In the genomic region with DNA sequence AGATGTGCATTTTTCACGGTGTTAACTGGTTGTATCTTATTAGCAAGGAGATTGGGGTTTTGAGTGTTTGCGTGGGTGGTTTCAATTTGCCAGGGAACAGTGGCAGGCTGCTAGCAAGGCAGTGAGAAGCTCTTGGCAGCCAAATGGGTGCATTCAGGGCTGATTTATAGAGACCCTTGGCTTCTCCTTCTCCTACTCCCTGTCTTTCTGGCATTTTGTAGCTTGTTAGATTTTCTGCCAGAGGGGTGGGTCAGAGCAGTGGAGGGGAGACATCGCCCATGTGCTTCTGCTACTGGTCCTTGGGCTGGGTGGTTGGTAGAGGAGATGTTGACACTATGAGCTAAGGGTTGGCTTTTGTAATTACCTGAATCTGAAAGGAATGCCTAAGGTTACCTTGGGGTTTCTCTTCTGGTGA, we compare ENCODE assay signal across 12 cellular contexts. TPM values are rescaled to one million over a fixed set of nuclear protein-coding genes. Genes with fewer than 3 reads are reported as not detected.
A peak's percentile ranks its signal among the peaks of the same experiment; 100 is the strongest.
DNase-seq lines count a peak whose midpoint lies in the region; ATAC-seq, FAIRE-seq and TF ChIP-seq lines count a peak whose summit lies in the region.
"Had no signal": no experiment of that assay in that cellular context is flagged by ENCODE, and none has a peak within 500 bp of the region (broad histone marks: within the 10 kb centered on the region; RNA-seq: fewer than 3 reads in every experiment).

No MANE protein-coding gene starts in this region.

- H3K27ac ChIP-seq in CD4-positive, CD25-positive, alpha-beta regulatory T cell (ENCODE audit: insufficient read depth, low read length, poor library complexity, severe bottlenecking): no peak overlapping the region
- no peak overlapping the region for H3K27ac ChIP-seq in GM12878 (ENCODE audit: control insufficient read depth, insufficient read depth)

- H3K9ac ChIP-seq in GM12878 (ENCODE audit: control insufficient read depth, insufficient read depth, low read length): no peak overlapping the region

- TF ChIP-seq CTCF in GM12878 (IDR thresholded peaks at IDR 0.05 in 2 of 3, conservative IDR thresholded peaks at IDR 0.05 in 1 of 3; ENCODE audit: control insufficient read depth in 2 of 3, extremely low read depth in 1 of 3, insufficient read depth in 1 of 3, low read depth in 3 of 3, low read length in 3 of 3): no peak

- H3K36me3 Mint-ChIP-seq in CD4-positive, CD25-positive, alpha-beta regulatory T cell: peaks cover 47% of the 10 kb centered on the region
- H3K36me3 Mint-ChIP-seq in natural killer cell treated with Interleukin-12 subunit alpha and Interleukin-12 subunit beta and Interleukin-15 and Interleukin-18, amount 100 ng/mL, for 72 hours: peaks cover 53% of the 10 kb centered on the region

- RAD21 ChIA-PET in GM12878 (lab: Charles Lee; ENCODE audit: unreplicated experiment): interaction anchor here (0.9 kb wide), 1 partner anchor 148 kb away, joined by 3 read pairs; no protein-coding TSS in a partner anchor

- intact Hi-C loops in GM12878 (cut with micrococcal nuclease; ENCODE audit: unreplicated experiment): no loop called here

- FAIRE-seq in GM12891 (lab: Jason Lieb, UNC) (no peak), GM12878 (lab: Jason Lieb, UNC) (no peak)
- FAIRE-seq: D721Med, small intestine had no signal

- CTCF ChIA-PET in GM12878 (lab: Yijun Ruan, JAX): interaction anchor here (1.5 kb wide), 1 partner anchor 291 kb away, joined by 3 read pairs; no protein-coding TSS in a partner anchor

- no peaks in the 10 kb centered on the region for H3K79me2 ChIP-seq in GM12878 (ENCODE audit: control insufficient read depth, insufficient read depth, low read length)

- H3K36me3 ChIP-seq in CD4-positive, CD25-positive, alpha-beta regulatory T cell (ENCODE audit: control insufficient read depth, insufficient read depth, low read length): peaks cover 64% of the 10 kb centered on the region
- peaks cover 10 to 29% of the 10 kb centered on the region in 2 experiments for H3K36me3 ChIP-seq in GM12878 (ENCODE audit: control insufficient read depth in 2 of 2, insufficient read depth in 2 of 2, low read length in 1 of 2)

- H3K4me2 ChIP-seq in GM12878 (ENCODE audit: control insufficient read depth, insufficient read depth): no peak overlapping the region

- peaks cover 23 to 69% (median 50%) of the 10 kb centered on the region in 4 donors for H3K4me1 Mint-ChIP-seq in CD4-positive, CD25-positive, alpha-beta regulatory T cell
- H3K4me1 Mint-ChIP-seq in natural killer cell treated with Interleukin-12 subunit alpha and Interleukin-12 subunit beta and Interleukin-15 and Interleukin-18, amount 100 ng/mL, for 72 hours (ENCODE audit: low read depth in 2 of 2): peaks cover 38 to 49% of the 10 kb centered on the region in 2 donors

- H3K4me1 ChIP-seq in CD4-positive, CD25-positive, alpha-beta regulatory T cell (ENCODE audit: control insufficient read depth, insufficient read depth, low read length, poor library complexity, severe bottlenecking): peaks cover 14% of the 10 kb centered on the region
- H3K4me1 ChIP-seq in GM12878 (ENCODE audit: control insufficient read depth, insufficient read depth, low read length): no peaks in the 10 kb centered on the region

- no peak for TF ChIP-seq EP300 in GM12878 (IDR thresholded peaks at IDR 0.05; ENCODE audit: borderline replicate concordance in 1 of 2, control insufficient read depth in 1 of 2, low read depth in 2 of 2, low read length in 2 of 2)

- in situ Hi-C loops in GM12878 (cut with MboI): no loop called here

- peak overlapping the region; percentile 43 to 87 (median 75) for H3K27ac Mint-ChIP-seq in CD4-positive, CD25-positive, alpha-beta regulatory T cell
- peak overlapping the region; percentile 53 to 96 for H3K27ac Mint-ChIP-seq in natural killer cell treated with Interleukin-12 subunit alpha and Interleukin-12 subunit beta and Interleukin-15 and Interleukin-18, amount 100 ng/mL, for 72 hours

- H3K9me3 Mint-ChIP-seq in CD4-positive, CD25-positive, alpha-beta regulatory T cell: no peaks in the 10 kb centered on the region
- no peaks in the 10 kb centered on the region for H3K9me3 Mint-ChIP-seq in natural killer cell treated with Interleukin-12 subunit alpha and Interleukin-12 subunit beta and Interleukin-15 and Interleukin-18, amount 100 ng/mL, for 72 hours

- SMC1A ChIA-PET in GM12878 (lab: Charles Lee; ENCODE audit: uncharacterized antibody, unreplicated experiment): interaction anchor here (0.6 kb wide), 1 partner anchor 1078 kb away, joined by 3 read pairs; no protein-coding TSS in a partner anchor

- no peak; the same call in 1 of the 2 replicates for TF ChIP-seq POLR2A in GM12891 (IDR thresholded peaks at IDR 0.05; ENCODE audit: low read depth, low read length)
- no peak; the same call in 1 of the 2 replicates for TF ChIP-seq POLR2A in GM12878 (IDR thresholded peaks at IDR 0.05; ENCODE audit: low read depth, low read length)

- H3K27me3 Mint-ChIP-seq in CD4-positive, CD25-positive, alpha-beta regulatory T cell: no peaks in the 10 kb centered on the region
- H3K27me3 Mint-ChIP-seq in natural killer cell treated with Interleukin-12 subunit alpha and Interleukin-12 subunit beta and Interleukin-15 and Interleukin-18, amount 100 ng/mL, for 72 hours: no peaks in the 10 kb centered on the region

- no peak overlapping the region for H3K4me3 ChIP-seq in CD4-positive, CD25-positive, alpha-beta regulatory T cell (ENCODE audit: low read depth, low read length)
- H3K4me3 ChIP-seq in GM12878: no peak overlapping the region
- H3K4me3 ChIP-seq: mucosa of descending colon had no signal

- POLR2A ChIA-PET in GM12878 (lab: Charles Lee): no interaction called here

- 84% methylated on average over 3 of the region's 3 CpGs for WGBS in GM12878 (ENCODE audit: insufficient coverage, insufficient replicate concordance, low lambda C conversion rate, missing lambda C conversion rate)

- H2AFZ ChIP-seq in GM12878 (ENCODE audit: control insufficient read depth, low read depth, low read length): no peak overlapping the region

- DNase-seq in CD4-positive, CD25-positive, alpha-beta regulatory T cell: no peak
- DNase-seq in GM12891 (ENCODE audit: insufficient read length, low spot score) (no peak), GM12878 (ENCODE audit: low read depth, low spot score) (no peak), SW480 (ENCODE audit: low spot score) (no peak)
- DNase-seq in natural killer cell treated with Interleukin-12 subunit alpha and Interleukin-12 subunit beta and Interleukin-15 and Interleukin-18, amount 100 ng/mL, for 72 hours (ENCODE audit: low spot score): no peak
- DNase-seq: activated CD4-positive, alpha-beta T cell treated with anti-CD3 and anti-CD28 coated beads, Interleukin-2, amount 50 U/mL, for 4 hours; effector CD4-positive, alpha-beta T cell; mucosa of descending colon; small intestine had no signal

- H4K20me1 ChIP-seq in GM12878 (ENCODE audit: control insufficient read depth, insufficient read depth): no peaks in the 10 kb centered on the region; the same call in 1 of the 2 replicates

- no peak for TF ChIP-seq RAD21 in GM12878 (IDR thresholded peaks at IDR 0.05; ENCODE audit: insufficient read depth, low read depth, low read length)

- no peak for ATAC-seq in CD4-positive, CD25-positive, alpha-beta regulatory T cell (ENCODE audit: low read depth in 2 of 2)
- ATAC-seq in GM12878 (peak; percentile 41), GM18498 (IDR thresholded peaks at IDR 0.05; ENCODE audit: unreplicated experiment) (no peak), GM21381 (IDR thresholded peaks at IDR 0.05; ENCODE audit: unreplicated experiment) (no peak)
- ATAC-seq in natural killer cell treated with Interleukin-12 subunit alpha and Interleukin-12 subunit beta and Interleukin-15 and Interleukin-18, amount 100 ng/mL, for 72 hours: no peak
- ATAC-seq: mucosa of descending colon had no signal

- H3K9me3 ChIP-seq in CD4-positive, CD25-positive, alpha-beta regulatory T cell (ENCODE audit: control insufficient read depth in 2 of 2, low read length in 2 of 2): no peaks in the 10 kb centered on the region
- no peaks in the 10 kb centered on the region for H3K9me3 ChIP-seq in GM12878 (replicated peaks; ENCODE audit: control insufficient read depth, insufficient read depth, low read length)
- H3K9me3 ChIP-seq: mucosa of descending colon had no signal

- BruUV-seq in GM12878 (replicated peaks; lab: Mats Ljungman, UMichigan): no TSS peak

- peak overlapping the region in 2 of 4 donors; percentile 58 to 72 for H3K4me3 Mint-ChIP-seq in CD4-positive, CD25-positive, alpha-beta regulatory T cell
- no peak overlapping the region for H3K4me3 Mint-ChIP-seq in natural killer cell treated with Interleukin-12 subunit alpha and Interleukin-12 subunit beta and Interleukin-15 and Interleukin-18, amount 100 ng/mL, for 72 hours

- H3K27me3 ChIP-seq in CD4-positive, CD25-positive, alpha-beta regulatory T cell (ENCODE audit: control insufficient read depth, insufficient read depth, low read length): no peaks in the 10 kb centered on the region
- H3K27me3 ChIP-seq in GM12878 (replicated peaks in 1 of 2; ENCODE audit: control insufficient read depth in 2 of 2, insufficient read depth in 2 of 2, low read length in 1 of 2): no peaks in the 10 kb centered on the region

TF ChIP-seq in GM12891, 5 proteins besides CTCF, POLR2A, EP300 and RAD21 (continues in another document):
- peak; percentile 46; the same call in 1 of the 2 replicates for TF ChIP-seq POLR2AphosphoS5 (IDR thresholded peaks at IDR 0.05; ENCODE audit: low read depth, low read length)

RNA-seq across cellular contexts. Expression of gene CALM1, which starts 9.6 kb away (rescaled TPM):
- 928 TPM for total RNA-seq in CD4-positive, CD25-positive, alpha-beta regulatory T cell
- 1,000 to 10,000 TPM; 2,265 to 3,181 (median 2,786) TPM for polyA plus RNA-seq in CD4-positive, CD25-positive, alpha-beta regulatory T cell
- polyA plus RNA-seq in GM12891 (2012; ENCODE audit: low read depth, missing spikeins): 145 TPM
- total RNA-seq in GM12878 (2013; cell fraction: nucleolus; rRNA removed): 75.0 and 87.9 TPM in 2 replicates
- total RNA-seq in GM12878 (2014; rRNA removed) (385 and 467 TPM in 2 replicates), GM12878 (2014; rRNA removed; fragmentation: Illumina TruSeq; extraction: Trizol) (192 and 197 TPM in 2 replicates), GM12878 (2021) (246 and 249 TPM in 2 replicates)
- 106 TPM for polyA plus RNA-seq in GM12878 (2011; ENCODE audit: low read depth)
- polyA plus RNA-seq in GM12878 (2011; rRNA removed) (219 and 309 TPM in 2 replicates), GM12878 (2014; fragmentation: Illumina TruSeq; extraction: Trizol) (420 and 491 TPM in 2 replicates), GM12878 (2014; fragmentation: Nextera tagmentation; extraction: Ambion mirVana) (100 to 1,000 TPM; 110 to 175 TPM), GM12878 (2014; rRNA removed) (273 and 290 TPM in 2 replicates), GM12878 (2016; fragmentation: Nextera tagmentation; extraction: Ambion mirVana) (100 to 1,000 TPM; 679 to 729 TPM)
- 145 and 195 TPM in 2 replicates for polyA plus RNA-seq in GM12878 (2011; cell fraction: cytosol; rRNA removed)
- polyA plus RNA-seq in GM12878 (2011; cell fraction: nucleus; rRNA removed): 159 and 182 TPM in 2 replicates
- 147 and 161 TPM in 2 replicates for polyA plus RNA-seq in GM12878 (2012)
- 122 and 209 TPM in 2 replicates for polyA minus RNA-seq in GM12878 (2011; rRNA and poly(A)+ RNA removed)
- 88.7 and 91.4 TPM in 2 replicates for polyA minus RNA-seq in GM12878 (2011; cell fraction: cytosol; rRNA and poly(A)+ RNA removed)
- 101 and 180 TPM in 2 replicates for polyA minus RNA-seq in GM12878 (2011; cell fraction: nucleus; rRNA and poly(A)+ RNA removed)
- 100 to 1,000 TPM; 521 to 669 TPM for total RNA-seq in natural killer cell treated with Interleukin-12 subunit alpha and Interleukin-12 subunit beta and Interleukin-15 and Interleukin-18, amount 100 ng/mL, for 72 hours
